8 cellular contexts compared by ENCODE assay signal in the genomic region with DNA sequence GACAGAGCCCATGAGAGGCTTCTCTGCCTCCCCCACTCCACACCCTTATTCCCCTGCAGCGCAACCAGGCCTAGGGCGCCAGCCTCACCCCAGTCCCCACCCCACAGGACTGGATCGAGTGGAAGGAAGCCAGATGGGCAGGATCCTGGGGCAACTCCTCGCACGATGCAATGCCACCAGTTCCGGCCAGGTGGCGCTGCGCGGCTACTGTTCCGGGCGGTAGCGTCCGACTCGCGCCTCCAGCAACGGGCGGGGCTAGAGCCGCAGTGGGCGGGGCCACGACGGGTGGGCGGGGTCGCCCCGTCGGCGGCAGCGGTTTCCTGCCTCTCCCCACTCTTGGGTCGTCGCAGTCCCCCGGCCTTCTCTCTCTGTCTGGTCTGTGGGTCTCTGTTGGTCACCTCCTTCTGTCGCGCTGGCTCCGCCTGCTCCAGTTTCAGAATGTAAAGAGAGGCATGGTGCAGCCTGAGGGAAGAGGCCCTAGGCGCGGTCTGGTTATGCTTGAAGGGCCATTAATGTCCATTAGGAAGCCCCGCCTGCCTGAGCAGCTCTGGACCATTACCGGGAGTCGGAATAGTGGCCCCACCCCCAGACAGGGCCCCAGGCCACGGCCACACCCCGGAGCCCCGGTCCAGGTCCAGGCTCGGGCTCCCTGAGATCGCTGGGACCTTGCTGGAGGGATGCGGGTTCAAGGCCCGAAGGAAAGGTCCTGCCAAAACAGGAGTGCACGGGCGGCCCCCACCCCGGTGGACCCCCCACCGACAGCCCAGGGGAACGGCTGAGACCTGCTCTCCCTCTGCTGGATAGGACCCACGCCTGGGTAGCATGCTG.
A peak's percentile ranks its signal among the peaks of the same experiment; 100 is the strongest.
DNase-seq lines count a peak whose midpoint lies in the region; ATAC-seq and TF ChIP-seq lines count a peak whose summit lies in the region.

No MANE protein-coding gene starts in this region.

- CTCF ChIA-PET in AG04449 (lab: Yijun Ruan, JAX): interaction anchor here (0.6 to 8.2 kb wide), 29 partner anchors 9 to 157 kb away, joined by 3 to 135 read pairs (median 5); a partner anchor contains a TSS

- H3K27me3 ChIP-seq in effector memory CD4-positive, alpha-beta T cell (replicated peaks; ENCODE audit: control insufficient read depth, insufficient read depth, low read length, poor library complexity, severe bottlenecking): peaks cover 20% of the 10 kb centered on the region

- no peaks in the 10 kb centered on the region for H3K9me3 ChIP-seq in effector memory CD4-positive, alpha-beta T cell (ENCODE audit: control insufficient read depth, low read length)

- POLR2A ChIA-PET in AG04449 (lab: Yijun Ruan, JAX): interaction anchor here (0.6 to 1.2 kb wide), 5 partner anchors 9 to 132 kb away, joined by 3 to 6 read pairs (median 4); a partner anchor contains a TSS

- TF ChIP-seq CTCF in AG04449 (IDR thresholded peaks at IDR 0.05; ENCODE audit: insufficient read depth, low read length, missing control alignments): peak; percentile 98

- no peaks in the 10 kb centered on the region for H3K36me3 ChIP-seq in effector memory CD4-positive, alpha-beta T cell (ENCODE audit: control insufficient read depth, insufficient read depth, low read length)

- DNase-seq in AG04449 (ENCODE audit: low read depth, low spot score): no peak
- DNase-seq in NCI-H82 treated with DMSO at 0.1 percent for 48 hours (lab: John Stamatoyannopoulos, UW; ENCODE audit: unreplicated experiment): peak; percentile 80
- DNase-seq in activated CD8-positive, alpha-beta memory T cell treated with anti-CD3 and anti-CD28 coated beads for 1 hour (ENCODE audit: extremely low read depth in 1 of 2, low read depth in 1 of 2): peak; percentile 83 to 96
- DNase-seq in effector memory CD4-positive, alpha-beta T cell: peak; percentile 90 to 94 (median 92)
- DNase-seq in memory B cell (ENCODE audit: low spot score in 2 of 2): peak; percentile 96 to 98
- peak; percentile 92 for DNase-seq in stimulated activated CD8-positive, alpha-beta memory T cell treated with anti-CD3 and anti-CD28 coated beads, Interleukin-12 subunit alpha, Interleukin-12 subunit beta, amount 100 ng/mL, for 1 hour (ENCODE audit: low read depth)

- H3K9me3 Mint-ChIP-seq in memory B cell: no peaks in the 10 kb centered on the region

- H3K27ac ChIP-seq in effector memory CD4-positive, alpha-beta T cell (ENCODE audit: insufficient read depth, low read length, poor library complexity, severe bottlenecking): peak overlapping the region; percentile 44

- H3K27me3 Mint-ChIP-seq in memory B cell: peaks cover 22% of the 10 kb centered on the region

- peak overlapping the region; percentile 46 for H3K4me3 ChIP-seq in AG04449 (ENCODE audit: low read depth, low read length)
- H3K4me3 ChIP-seq in effector memory CD4-positive, alpha-beta T cell (ENCODE audit: insufficient read depth, low read depth, low read length, poor library complexity, severe bottlenecking): peak overlapping the region; percentile 40

- peak overlapping the region; percentile 15 for H3K27ac Mint-ChIP-seq in memory B cell

- ATAC-seq in HG03432 (IDR thresholded peaks at IDR 0.05; ENCODE audit: unreplicated experiment) (peak; percentile 81), memory B cell (ENCODE audit: low read depth) (peak; percentile 81)

- H3K36me3 Mint-ChIP-seq in memory B cell: no peaks in the 10 kb centered on the region

- H3K4me1 ChIP-seq in effector memory CD4-positive, alpha-beta T cell (ENCODE audit: control insufficient read depth, insufficient read depth, low read length, poor library complexity, severe bottlenecking): peaks cover 29% of the 10 kb centered on the region

- H3K4me1 Mint-ChIP-seq in memory B cell: peaks cover 17% of the 10 kb centered on the region

- TF ChIP-seq POLR2A in GM18526 (IDR thresholded peaks at IDR 0.05; ENCODE audit: extremely low read depth, insufficient read length): peak; percentile 36

- H3K4me3 Mint-ChIP-seq in memory B cell: peak overlapping the region; percentile 79
